Comparison of ENCODE assay signal across 14 cellular contexts in genomic region chr4:54152846-54153600, GRCh38. TPM values are rescaled to one million over a fixed set of nuclear protein-coding genes. Genes with fewer than 3 reads are reported as not detected.
DNase-seq lines count a peak whose midpoint lies in the region; ATAC-seq and TF ChIP-seq lines count a peak whose summit lies in the region.
"Had no signal": no experiment of that assay in that cellular context is flagged by ENCODE, and none has a peak within 500 bp of the region (broad histone marks: within the 10 kb centered on the region; RNA-seq: fewer than 3 reads in every experiment).

No MANE protein-coding gene starts in this region.

- H3K27ac ChIP-seq in SJSA1 = peak overlapping the region; percentile 14
- no peak overlapping the region for H3K27ac ChIP-seq in fibroblast of lung (ENCODE audit: insufficient read depth, low read length)
- no peak overlapping the region for H3K27ac ChIP-seq in substantia nigra (ENCODE audit: low read depth, low read length, poor library complexity, severe bottlenecking)

- TF ChIP-seq CTCF in fibroblast of lung (conservative IDR thresholded peaks at IDR 0.05 in 1 of 2, IDR thresholded peaks at IDR 0.05 in 1 of 2; ENCODE audit: low read depth in 1 of 2, low read length in 2 of 2) = no peak
- TF ChIP-seq CTCF in retinal pigment epithelial cell (conservative IDR thresholded peaks at IDR 0.05; ENCODE audit: low read depth, low read length) = no peak

- no peaks in the 10 kb centered on the region for H3K36me3 ChIP-seq in SJSA1
- H3K36me3 ChIP-seq in fibroblast of lung (ENCODE audit: control insufficient read depth, insufficient read depth, low read length) = no peaks in the 10 kb centered on the region

- H3K79me2 ChIP-seq in fibroblast of lung (ENCODE audit: control insufficient read depth, insufficient read depth, low read length) = no peaks in the 10 kb centered on the region

- DNase-seq in ELR (ENCODE audit: low read depth) (peak; percentile 55), SJSA1 (ENCODE audit: low read depth in 1 of 2, low spot score in 2 of 2) (peak; percentile 53 to 58), fibroblast of lung (ENCODE audit: low read depth in 2 of 2) (peak; percentile 18 to 91), retinal pigment epithelial cell (ENCODE audit: low read depth) (peak; percentile 37), MV-4-11 (lab: John Stamatoyannopoulos, UW) (no peak), COLO829 (ENCODE audit: low spot score) (no peak), substantia nigra (lab: John Stamatoyannopoulos, UW) (no peak)
- DNase-seq: activated CD4-positive, alpha-beta T cell treated with anti-CD3 and anti-CD28 coated beads, Interleukin-2, amount 10 ng/mL, durations not matched to agents 7 days and 5 days; CD4-positive, alpha-beta memory T cell; NCI-H446 treated with DMSO at 0.1 percent for 48 hours; stimulated activated naive CD4-positive, alpha-beta T cell treated with Interleukin-2 at 50 U/mL for 16 hours had no signal

- no peak overlapping the region for H3K9ac ChIP-seq in fibroblast of lung (ENCODE audit: insufficient read depth, low read length)

- H3K27me3 ChIP-seq in SJSA1 (replicated peaks) (no peaks in the 10 kb centered on the region), fibroblast of lung (ENCODE audit: control insufficient read depth, insufficient read depth, low read length) (no peaks in the 10 kb centered on the region)

- H4K20me1 ChIP-seq in fibroblast of lung (ENCODE audit: control insufficient read depth, extremely low read depth, insufficient read depth, low read length) = no peaks in the 10 kb centered on the region

- peaks cover 15% of the 10 kb centered on the region for H3K4me1 ChIP-seq in SJSA1 (replicated peaks)
- H3K4me1 ChIP-seq in fibroblast of lung (ENCODE audit: control insufficient read depth, extremely low read depth, insufficient read depth, low read length) = peaks cover 4% of the 10 kb centered on the region

- no peaks in the 10 kb centered on the region for H3K9me3 ChIP-seq in SJSA1 (replicated peaks)
- no peaks in the 10 kb centered on the region for H3K9me3 ChIP-seq in fibroblast of lung (ENCODE audit: control insufficient read depth, insufficient read depth, low read depth, low read length)

- no peak for ATAC-seq in GM18517 (IDR thresholded peaks at IDR 0.05; ENCODE audit: unreplicated experiment)
- ATAC-seq: Panc1 had no signal

- H2AFZ ChIP-seq in fibroblast of lung (ENCODE audit: low read length) = no peak overlapping the region

- H3K4me3 ChIP-seq in SJSA1 (no peak overlapping the region), fibroblast of lung (replicated peaks in 1 of 4; ENCODE audit: control extremely low read depth in 1 of 4, insufficient read depth in 1 of 4, low read depth in 3 of 4, low read length in 4 of 4) (no peak overlapping the region), retinal pigment epithelial cell (ENCODE audit: low read length) (no peak overlapping the region)

- no peak overlapping the region for H3K4me2 ChIP-seq in fibroblast of lung (ENCODE audit: extremely low read depth, insufficient read depth, low read length)

RNA-seq across cellular contexts. Expression of gene GSX2, which starts 53.1 kb away (rescaled TPM):
- not detected in 2 replicates for total RNA-seq in SJSA1 (2014; rRNA removed; shearing (Covaris generic))
- total RNA-seq in fibroblast of lung = 0.33 TPM in 1 of 2 replicates, not detected in the other
- polyA plus RNA-seq in fibroblast of lung = 0.05 and 0.15 TPM in 2 replicates
- polyA plus RNA-seq in fibroblast of lung (2012) = 0.25 and 0.29 TPM in 2 replicates
- not detected in 2 replicates for polyA minus RNA-seq in fibroblast of lung (ENCODE audit: low replicate concordance)
- total RNA-seq: activated CD4-positive, alpha-beta T cell treated with anti-CD3 and anti-CD28 coated beads, Interleukin-2, amount 10 ng/mL, durations not matched to agents 7 days and 5 days; CD4-positive, alpha-beta memory T cell; HT-29 had no signal
- polyA plus RNA-seq: CD4-positive, alpha-beta memory T cell had no signal

Comparison
In these comparisons a context has a peak if more than half of its experiments do, and no peak if none do; other contexts are left out.
1. DNase-seq: peak in ELR (single experiment), SJSA1 (2 of 2), fibroblast of lung (2 of 2) and retinal pigment epithelial cell (single experiment); none in MV-4-11 (single experiment), COLO829 (single experiment) and substantia nigra (0 of 49).